7 cellular contexts compared by ENCODE assay signal in the genomic region with DNA sequence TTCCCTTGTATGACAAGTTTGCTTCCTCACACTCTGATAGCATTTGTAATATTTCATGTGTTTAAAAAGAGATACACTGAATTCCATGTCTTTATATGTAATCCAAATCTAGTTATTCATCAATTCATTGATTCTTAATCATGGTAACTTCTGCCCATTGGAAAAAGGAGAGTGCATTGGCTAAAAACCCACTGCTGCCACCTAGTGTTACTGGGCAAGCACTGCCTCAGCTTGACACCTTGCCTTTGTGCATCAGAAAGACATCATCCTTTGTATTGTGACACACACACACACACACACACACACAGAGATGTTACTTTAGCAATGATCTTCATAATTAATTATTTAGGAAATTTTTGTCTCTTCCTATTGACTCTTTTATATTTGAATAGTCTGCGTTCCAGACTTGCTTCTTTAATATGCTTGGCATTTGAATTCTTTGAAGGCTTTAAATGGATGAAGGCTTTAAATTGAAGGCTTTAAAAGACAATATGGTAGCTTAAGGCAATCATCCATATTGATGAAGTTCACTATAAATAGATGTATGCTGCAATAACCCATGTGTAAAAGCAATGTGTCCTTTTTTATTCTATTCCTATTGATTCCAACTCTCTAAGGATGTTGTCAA.
DNase-seq lines count a peak whose midpoint lies in the region; ATAC-seq, FAIRE-seq and TF ChIP-seq lines count a peak whose summit lies in the region.

No MANE protein-coding gene starts in this region.

- peak; percentile 28 for DNase-seq in Daoy (ENCODE audit: low read depth)
- peak; percentile 9 for DNase-seq in GM19239 (ENCODE audit: insufficient read length, low spot score)
- peak; percentile 21 to 61 for DNase-seq in NCI-H526 (lab: John Stamatoyannopoulos, UW)
- DNase-seq in kidney tubule cell (ENCODE audit: low spot score): peak; percentile 68
- peak; percentile 9 to 26 for DNase-seq in thyroid gland

- peaks cover 3% of the 10 kb centered on the region for H3K27me3 Mint-ChIP-seq in brain

- H3K4me1 Mint-ChIP-seq in brain: peaks cover 13% of the 10 kb centered on the region

- peaks cover 0 to 3% (median 0%) of the 10 kb centered on the region in 5 experiments for H3K9me3 Mint-ChIP-seq in brain

- ATAC-seq in HG03439 (IDR thresholded peaks at IDR 0.05; ENCODE audit: unreplicated experiment): peak; percentile 85

- no peaks in the 10 kb centered on the region for H3K36me3 ChIP-seq in thyroid gland

- WGBS in thyroid gland, 2 donors: 73 to 78% methylated on average over 1 of the region's 1 CpG

- H3K27ac ChIP-seq in thyroid gland: no peak overlapping the region

- no peaks in the 10 kb centered on the region for H3K9me3 ChIP-seq in thyroid gland

- no peaks in the 10 kb centered on the region for H3K36me3 Mint-ChIP-seq in brain

- H3K27ac Mint-ChIP-seq in brain: peak overlapping the region in 1 of 5 experiments; percentile 59

- H3K4me1 ChIP-seq in thyroid gland: no peaks in the 10 kb centered on the region

- TF ChIP-seq POLR2A in thyroid gland (IDR thresholded peaks at IDR 0.05): no peak

- peak; percentile 90 to 95 for TF ChIP-seq CTCF in brain (conservative IDR thresholded peaks at IDR 0.05)
- TF ChIP-seq CTCF in thyroid gland (IDR thresholded peaks at IDR 0.05): peak; percentile 31 to 89 (median 54)

- intact Hi-C loops in thyroid gland (cut with DNase I): no loop called here

- H3K4me3 Mint-ChIP-seq in brain: no peak overlapping the region

- H3K4me3 ChIP-seq in thyroid gland (replicated peaks in 1 of 3): no peak overlapping the region

- peak; percentile 76 for FAIRE-seq in GM19239 (lab: Jason Lieb, UNC)

- no peaks in the 10 kb centered on the region for H3K27me3 ChIP-seq in thyroid gland

Comparison
In these comparisons a context has a peak if more than half of its experiments do, and no peak if none do; other contexts are left out.
1. DNase-seq: peak in every context shown above with its lines; median percentile 68 in kidney tubule cell; 41 in NCI-H526; 28 in Daoy; 18 in thyroid gland; 9 in GM19239.